Comparison of ENCODE assay signal across 10 cellular contexts in the genomic region with DNA sequence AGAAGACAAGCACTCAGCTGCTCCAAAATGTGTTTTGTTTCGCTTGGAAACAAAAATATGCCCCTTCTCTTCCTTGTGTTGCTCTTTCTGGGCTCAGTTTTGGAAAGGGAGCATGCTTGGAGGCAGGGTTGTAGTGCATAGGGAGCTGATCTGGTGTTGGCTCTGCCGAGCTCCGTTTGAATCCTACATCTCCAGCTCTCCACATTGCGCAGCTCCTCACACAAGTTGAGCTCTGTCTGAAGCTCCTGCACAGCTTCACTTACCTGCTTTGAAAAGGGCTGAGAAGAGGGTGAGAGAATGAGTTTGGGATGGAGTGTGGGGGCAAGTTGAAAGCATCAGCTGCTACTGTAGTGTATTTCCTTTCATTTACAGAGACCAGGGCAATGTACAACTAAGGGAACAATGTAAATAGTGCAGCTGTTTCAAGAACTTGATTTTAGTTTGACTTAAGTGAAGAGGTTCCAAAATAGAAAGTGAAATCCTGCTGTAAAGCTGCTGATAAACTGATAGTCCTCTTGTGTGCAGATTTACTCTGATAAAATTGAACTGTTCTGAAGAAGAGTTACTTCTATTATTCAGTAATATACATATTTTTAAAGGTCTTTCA.
DNase-seq lines count a peak whose midpoint lies in the region; ATAC-seq, FAIRE-seq and TF ChIP-seq lines count a peak whose summit lies in the region.
"Had no signal": no experiment of that assay in that cellular context is flagged by ENCODE, and none has a peak within 500 bp of the region (broad histone marks: within the 10 kb centered on the region; RNA-seq: fewer than 3 reads in every experiment).

No MANE protein-coding gene starts in this region.

- H2BK120ac ChIP-seq in H1 (replicated peaks; ENCODE audit: low read depth, low read length), result no peak overlapping the region

- H3K9me3 ChIP-seq in cardiac muscle cell (ENCODE audit: low read depth) (no peaks in the 10 kb centered on the region), H1 (ENCODE audit: insufficient read depth in 2 of 2, low read depth in 1 of 2, low read length in 1 of 2) (no peaks in the 10 kb centered on the region)
- H3K9me3 ChIP-seq: stomach had no signal

- no peak overlapping the region for H3K23ac ChIP-seq in H1 (ENCODE audit: insufficient read length)

- H3K4me2 ChIP-seq in H1 (ENCODE audit: insufficient read depth in 1 of 2, low read depth in 2 of 2, low read length in 2 of 2), result no peak overlapping the region
- H3K4me2 ChIP-seq: PC-9 had no signal

- CTCF ChIA-PET in H1 (lab: Charles Lee; ENCODE audit: partially characterized antibody), result interaction anchor here (0.6 to 1.1 kb wide), 5 partner anchors 17 to 985 kb away, joined by 3 to 4 read pairs (median 3); no protein-coding TSS in a partner anchor

- no peak overlapping the region for H4K8ac ChIP-seq in H1 (ENCODE audit: extremely low read depth, insufficient read depth, low read length)

- no peak for ATAC-seq in Right ventricle myocardium superior (ENCODE audit: poor library complexity)
- peak; percentile 47 for ATAC-seq in HG03066 (IDR thresholded peaks at IDR 0.05; ENCODE audit: low read depth, unreplicated experiment)
- ATAC-seq in GM19023 (IDR thresholded peaks at IDR 0.05; ENCODE audit: unreplicated experiment), result no peak

- no peaks in the 10 kb centered on the region for H3K23me2 ChIP-seq in H1 (ENCODE audit: low read depth, low read length)

- H2BK5ac ChIP-seq in H1 (ENCODE audit: low read depth, low read length), result no peak overlapping the region

- intact Hi-C loops in Right ventricle myocardium superior (cut with DNase I), result no loop called here

- no peak overlapping the region for H3K14ac ChIP-seq in H1 (ENCODE audit: insufficient read length)

- H3K27ac ChIP-seq in cardiac muscle cell (peak overlapping the region; percentile 46), H1 (ENCODE audit: low read depth, low read length) (peak overlapping the region; percentile 8; the same call in 1 of the 2 replicates)
- H3K27ac ChIP-seq: PC-9, stomach had no signal

- no peak for FAIRE-seq in H1 (lab: Jason Lieb, UNC)

- no peaks in the 10 kb centered on the region for H3K79me2 ChIP-seq in H1 (ENCODE audit: control insufficient read depth in 1 of 2, insufficient read depth in 2 of 2, low read length in 2 of 2)

- H3K36me3 ChIP-seq in cardiac muscle cell (no peaks in the 10 kb centered on the region), H1 (ENCODE audit: control insufficient read depth in 2 of 4, insufficient read depth in 4 of 4, low read length in 3 of 4) (no peaks in the 10 kb centered on the region; a peak in 2 of 8 replicates)

- no peak overlapping the region for H3K4ac ChIP-seq in H1 (replicated peaks; ENCODE audit: insufficient read length, low read depth, low read length)

- DNase-seq in cardiac muscle cell (ENCODE audit: low read depth in 1 of 2, low spot score in 1 of 2) (peak in 1 of 2 donors; percentile 14), Right ventricle myocardium superior (no peak), H1 (ENCODE audit: low read depth in 1 of 2, low spot score in 2 of 2) (no peak), NCI-H1105 (lab: John Stamatoyannopoulos, UW) (no peak), dermis blood vessel endothelial cell (no peak), germinal center (ENCODE audit: low spot score) (no peak)
- DNase-seq: PC-9, stomach had no signal

- TF ChIP-seq CTCF in cardiac muscle cell (IDR thresholded peaks at IDR 0.05; ENCODE audit: low read depth, low read length) (no peak), H1 (IDR thresholded peaks at IDR 0.05; ENCODE audit: control extremely low read depth in 1 of 3, insufficient read depth in 1 of 3, low read depth in 1 of 3, low read length in 3 of 3) (no peak)

- POLR2A ChIA-PET in H1 (lab: Charles Lee; ENCODE audit: partially characterized antibody), result no interaction called here

- H3K18ac ChIP-seq in H1 (ENCODE audit: extremely low read depth, low read length), result no peak overlapping the region

- no peak for TF ChIP-seq POLR2A in H1 (IDR thresholded peaks at IDR 0.05; ENCODE audit: control extremely low read depth in 1 of 2, low read depth in 2 of 2, low read length in 2 of 2)

- H3K4me3 ChIP-seq in cardiac muscle cell, result no peak overlapping the region
- H3K4me3 ChIP-seq in H1 (ENCODE audit: extremely low read depth in 1 of 4, insufficient read depth in 2 of 4, low read depth in 3 of 4, low read length in 4 of 4), result no peak overlapping the region
- H3K4me3 ChIP-seq: PC-9 had no signal

- H2AFZ ChIP-seq in H1 (ENCODE audit: low read length), result no peak overlapping the region
- H2AFZ ChIP-seq: PC-9 had no signal

- TF ChIP-seq EP300 in H1 (IDR thresholded peaks at IDR 0.05; ENCODE audit: borderline replicate concordance in 1 of 2, low read depth in 2 of 2, low read length in 2 of 2), result no peak

- H4K5ac ChIP-seq in H1 (ENCODE audit: insufficient read length, low read depth, low read length), result no peak overlapping the region

- H2AK5ac ChIP-seq in H1 (ENCODE audit: low read depth, low read length), result no peak overlapping the region

- H4K91ac ChIP-seq in H1 (replicated peaks; ENCODE audit: insufficient read length, low read length), result no peak overlapping the region

- no peak for TF ChIP-seq RAD21 in H1 (IDR thresholded peaks at IDR 0.05 in 1 of 2, conservative IDR thresholded peaks at IDR 0.05 in 1 of 2; ENCODE audit: low read depth in 2 of 2, low read length in 2 of 2)

- WGBS in H1 (ENCODE audit: extremely low coverage in 1 of 2, insufficient coverage in 1 of 2, insufficient read length in 1 of 2, insufficient replicate concordance in 2 of 2, low coverage in 1 of 2, low lambda C conversion rate in 2 of 2, missing lambda C conversion rate in 1 of 2), 2 experiments, result 86% methylated on average over 4 of the region's 4 CpGs; no CpG with 5 or more reads in 1 of the 2 experiments

- no peak overlapping the region for H3K56ac ChIP-seq in H1 (replicated peaks; ENCODE audit: insufficient read length, low read depth, low read length)

- H4K20me1 ChIP-seq in H1 (replicated peaks in 1 of 2; ENCODE audit: control insufficient read depth in 1 of 2, insufficient read depth in 2 of 2, low read length in 2 of 2), result peaks cover 0 to 2% of the 10 kb centered on the region in 2 experiments

- H2BK15ac ChIP-seq in H1 (ENCODE audit: low read length), result no peak overlapping the region

- peaks cover 14% of the 10 kb centered on the region for H3K4me1 ChIP-seq in cardiac muscle cell (ENCODE audit: low read depth)
- H3K4me1 ChIP-seq in H1 (replicated peaks in 1 of 4; ENCODE audit: control insufficient read depth in 3 of 4, insufficient read depth in 4 of 4, low read length in 3 of 4), result no peaks in the 10 kb centered on the region; a peak in 1 of 7 replicates

- no peak overlapping the region for H2BK20ac ChIP-seq in H1 (ENCODE audit: low read length)

- no peaks in the 10 kb centered on the region for H3K79me1 ChIP-seq in H1 (ENCODE audit: low read depth, low read length)

- H2BK12ac ChIP-seq in H1 (ENCODE audit: low read depth, low read length), result no peak overlapping the region

- H3K9ac ChIP-seq in H1 (replicated peaks in 1 of 4; ENCODE audit: extremely low read depth in 1 of 4, low read depth in 3 of 4, low read length in 3 of 4), result peak overlapping the region in 1 of 4 experiments; percentile 8; a peak in 2 of 7 replicates

- H3K27me3 ChIP-seq in cardiac muscle cell (no peaks in the 10 kb centered on the region), H1 (replicated peaks in 1 of 4; ENCODE audit: control insufficient read depth in 3 of 4, extremely low read depth in 1 of 4, insufficient read depth in 3 of 4, low read length in 3 of 4) (no peaks in the 10 kb centered on the region)
- H3K27me3 ChIP-seq: stomach had no signal
